In genomic region chr5:149422429-149423286, GRCh38 we compare ENCODE assay signal across 1 cellular context.
TF ChIP-seq lines count a peak whose summit lies in the region.

No MANE protein-coding gene starts in this region.

TF ChIP-seq in HepG2, 621 proteins besides CTCF, POLR2A, EP300 and RAD21 (continued from another document and continues in another):
- TF ChIP-seq POLR2G (IDR thresholded peaks at IDR 0.05; ENCODE audit: low read depth, low read length) = peak; percentile 39; the same call in 1 of the 2 replicates
- TF ChIP-seq ZNF281 (CRISPR knock-in tag; IDR thresholded peaks at IDR 0.05; ENCODE audit: borderline replicate concordance) = no peak
- no peak for TF ChIP-seq RXRA (CRISPR knock-in tag; IDR thresholded peaks at IDR 0.05)
- TF ChIP-seq AKNA (CRISPR knock-in tag; IDR thresholded peaks at IDR 0.05; ENCODE audit: borderline replicate concordance) = no peak
- TF ChIP-seq ELK4 (CRISPR knock-in tag; IDR thresholded peaks at IDR 0.05; ENCODE audit: borderline replicate concordance) = no peak
- TF ChIP-seq KDM3A (CRISPR knock-in tag; IDR thresholded peaks at IDR 0.05; ENCODE audit: low read depth) = no peak; the same call in 1 of the 2 replicates
- 0 out of 2 replicates have a peak, but pooled peaks have one; percentile 48 for TF ChIP-seq ZNF772 (CRISPR knock-in tag; IDR thresholded peaks at IDR 0.05)
- no peak for TF ChIP-seq GRHL1 (CRISPR knock-in tag; conservative IDR thresholded peaks at IDR 0.05)
- no peak for TF ChIP-seq YEATS2 (CRISPR knock-in tag; IDR thresholded peaks at IDR 0.05; ENCODE audit: borderline replicate concordance)
- no peak for TF ChIP-seq NR2F1 (CRISPR knock-in tag; IDR thresholded peaks at IDR 0.05)
- TF ChIP-seq MAZ (IDR thresholded peaks at IDR 0.05; ENCODE audit: borderline replicate concordance, low read depth, low read length) = peak; percentile 30; the same call in 1 of the 2 replicates
- TF ChIP-seq MAZ (CRISPR knock-in tag; IDR thresholded peaks at IDR 0.05; ENCODE audit: low read depth) = no peak
- peak; percentile 68 for TF ChIP-seq PATZ1 (CRISPR knock-in tag; IDR thresholded peaks at IDR 0.05)
- TF ChIP-seq STAT5B (CRISPR knock-in tag; IDR thresholded peaks at IDR 0.05) = no peak
- no peak for TF ChIP-seq ZNF317 (CRISPR knock-in tag; IDR thresholded peaks at IDR 0.05)
- no peak for TF ChIP-seq NFE2L1 (CRISPR knock-in tag; IDR thresholded peaks at IDR 0.05; ENCODE audit: borderline replicate concordance)
- TF ChIP-seq ZNF629 (CRISPR knock-in tag; conservative IDR thresholded peaks at IDR 0.05) = no peak
- 0 out of 2 replicates have a peak, but pooled peaks have one; percentile 16 for TF ChIP-seq ZSCAN31 (CRISPR knock-in tag; IDR thresholded peaks at IDR 0.05; ENCODE audit: low read depth)
- no peak for TF ChIP-seq SNRNP70 (IDR thresholded peaks at IDR 0.05; ENCODE audit: low read depth, low read length)
- peak; percentile 68; the same call in 1 of the 2 replicates for TF ChIP-seq MTA1 (CRISPR knock-in tag; IDR thresholded peaks at IDR 0.05; ENCODE audit: borderline replicate concordance)
- TF ChIP-seq ZNF232 (CRISPR knock-in tag; IDR thresholded peaks at IDR 0.05; ENCODE audit: borderline replicate concordance) = no peak
- no peak for TF ChIP-seq TERF1 (CRISPR knock-in tag; IDR thresholded peaks at IDR 0.05)
- no peak for TF ChIP-seq E2F1 (CRISPR knock-in tag; IDR thresholded peaks at IDR 0.05)
- TF ChIP-seq SAP130 (CRISPR knock-in tag; IDR thresholded peaks at IDR 0.05; ENCODE audit: low read depth) = peak; percentile 71
- TF ChIP-seq ZNF687 (CRISPR knock-in tag; IDR thresholded peaks at IDR 0.05) = peak; percentile 80
